ENCODE assay signal across 9 cellular contexts in the genomic region with DNA sequence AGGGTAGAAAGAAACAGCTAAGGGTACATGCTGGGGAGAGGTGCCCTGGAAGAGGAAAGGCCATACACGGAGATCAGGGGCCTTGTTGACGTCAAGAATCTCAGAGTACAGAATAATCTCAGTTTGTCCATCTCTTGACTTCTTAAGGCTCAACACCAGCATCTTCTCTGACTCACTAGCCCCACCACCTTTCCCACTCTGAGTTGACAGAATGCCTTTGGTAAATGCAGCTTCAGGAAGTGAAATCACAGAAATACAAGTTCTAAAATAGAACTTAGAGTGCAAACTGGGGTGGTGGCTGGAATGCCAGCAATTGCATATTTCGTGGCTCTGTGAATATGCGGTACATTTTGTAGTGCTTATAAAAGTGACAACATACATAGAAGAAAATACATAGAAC. TPM values are rescaled to one million over a fixed set of nuclear protein-coding genes. Genes with fewer than 3 reads are reported as not detected.
A peak's percentile ranks its signal among the peaks of the same experiment; 100 is the strongest.
DNase-seq lines count a peak whose midpoint lies in the region; ATAC-seq and TF ChIP-seq lines count a peak whose summit lies in the region.
"Had no signal": no experiment of that assay in that cellular context is flagged by ENCODE, and none has a peak within 500 bp of the region (broad histone marks: within the 10 kb centered on the region; RNA-seq: fewer than 3 reads in every experiment).

No MANE protein-coding gene starts in this region.

- TF ChIP-seq CTCF in NB4 (IDR thresholded peaks at IDR 0.05; ENCODE audit: low read depth, low read length) (no peak), dorsolateral prefrontal cortex (IDR thresholded peaks at IDR 0.05 in 54 of 56, conservative IDR thresholded peaks at IDR 0.05 in 2 of 56; ENCODE audit: low read depth in 1 of 56, partially characterized antibody in 56 of 56) (no peak), gastrocnemius medialis (IDR thresholded peaks at IDR 0.05 in 4 of 5, conservative IDR thresholded peaks at IDR 0.05 in 1 of 5) (no peak)

- ATAC-seq in gastrocnemius medialis: no peak
- no peak for ATAC-seq in HG03521 (IDR thresholded peaks at IDR 0.05; ENCODE audit: unreplicated experiment)
- ATAC-seq in GM19455 (IDR thresholded peaks at IDR 0.05; ENCODE audit: unreplicated experiment): no peak

- H3K9me3 ChIP-seq in gastrocnemius medialis: no peaks in the 10 kb centered on the region

- no peaks in the 10 kb centered on the region for H3K36me3 ChIP-seq in gastrocnemius medialis

- H3K4me1 ChIP-seq in gastrocnemius medialis: peaks cover 21 to 29% of the 10 kb centered on the region in 2 donors

- DNase-seq in SIG-M5 treated with dmso at 0.1 percent for 504 hours (lab: John Stamatoyannopoulos, UW; ENCODE audit: unreplicated experiment) (peak; percentile 87), SIG-M5 (lab: John Stamatoyannopoulos, UW) (no peak), NB4 (ENCODE audit: low read depth) (peak; percentile 25), dorsolateral prefrontal cortex (peak in 1 of 10 donors; percentile 32), gastrocnemius medialis (no peak), NCI-H774 (lab: John Stamatoyannopoulos, UW) (no peak)
- DNase-seq: SHP77 treated with DMSO at 0.1 percent for 48 hours had no signal

- H3K27me3 ChIP-seq in dorsolateral prefrontal cortex (no peaks in the 10 kb centered on the region), gastrocnemius medialis (no peaks in the 10 kb centered on the region)

- in situ Hi-C loops in gastrocnemius medialis (cut with MboI; ENCODE audit: low sequenced_read_pairs in 4 of 4): loop anchor here in 1 of 4 donors (25.0 kb wide), 1 partner anchor 118 kb away; no protein-coding TSS in a partner anchor

- peak overlapping the region in 14 of 59 donors; percentile 0 to 94 (median 28) for H3K27ac ChIP-seq in dorsolateral prefrontal cortex
- peak overlapping the region in 2 of 4 donors; percentile 85 to 86 for H3K27ac ChIP-seq in gastrocnemius medialis

- TF ChIP-seq POLR2A in NB4 (IDR thresholded peaks at IDR 0.05; ENCODE audit: extremely low read depth, insufficient read length): no peak
- no peak for TF ChIP-seq POLR2A in gastrocnemius medialis (IDR thresholded peaks at IDR 0.05)

- intact Hi-C loops in dorsolateral prefrontal cortex (cut with DNase I): loop anchor here (5.0 to 10.0 kb wide), 9 partner anchors 38 to 279 kb away; partner anchors contain the start of genes PGBD5 (in 2 of the 2) and C1orf198 (in 1 of the 2)
- intact Hi-C loops in gastrocnemius medialis (cut with DNase I; ENCODE audit: low total_unique reads): loop anchor here (2.0 to 5.0 kb wide), 2 partner anchors 223 to 335 kb away; partner anchors contain the start of genes ARV1, C1orf198 and TTC13

- H3K4me3 ChIP-seq in NB4 (ENCODE audit: low read depth, low read length) (peak overlapping the region; percentile 94), dorsolateral prefrontal cortex (peak overlapping the region in 51 of 59 donors; percentile 2 to 99 (median 87)), gastrocnemius medialis (peak overlapping the region in 3 of 4 donors; percentile 77 to 89 (median 78))

RNA-seq across cellular contexts. Expression of gene COG2, which starts 1.6 kb away (rescaled TPM):
- total RNA-seq in dorsolateral prefrontal cortex (10 to 100 TPM; 23.2 to 41.1 (median 30.6) TPM), gastrocnemius medialis (10 to 100 TPM; 21.5 to 46.5 (median 27.4) TPM)

Comparison
In these comparisons a context has a peak if more than half of its experiments do, and no peak if none do; other contexts are left out.
1. DNase-seq: peak in SIG-M5 treated with dmso at 0.1 percent for 504 hours (single experiment) and NB4 (single experiment); none in SIG-M5 (single experiment), gastrocnemius medialis (0 of 2) and NCI-H774 (single experiment).
2. Peak in every context shown above with its lines, with median percentiles within 50 percentile points of each other: H3K4me3 ChIP-seq.